ENCODE assay signal across 1 cellular context in the genomic region with DNA sequence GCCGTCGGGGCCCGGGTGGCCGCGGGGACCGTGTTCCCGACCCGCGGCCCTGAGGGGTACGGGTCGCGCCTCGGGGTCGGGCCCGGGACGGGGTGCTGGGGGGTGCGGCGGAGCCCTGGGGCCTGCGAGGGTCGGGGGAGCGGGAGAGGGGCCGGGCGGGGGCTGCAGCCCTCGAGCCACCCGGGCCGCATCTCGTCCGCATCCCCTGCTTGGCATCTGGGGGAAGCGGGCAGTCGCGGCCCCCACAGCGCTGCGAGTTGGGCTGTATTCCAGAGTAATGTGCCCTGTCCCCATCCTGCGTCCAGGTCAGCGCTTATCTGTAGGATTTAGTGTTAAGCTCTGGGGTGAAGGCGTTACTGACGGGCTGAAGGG.
TF ChIP-seq lines count a peak whose summit lies in the region.

No MANE protein-coding gene starts in this region.

TF ChIP-seq in GM23338, 12 proteins besides CTCF, POLR2A, EP300 and RAD21 (continued from another document):
- no peak for TF ChIP-seq ZNF462 (CRISPR knock-in tag; IDR thresholded peaks at IDR 0.05)
- no peak for TF ChIP-seq ETS1 (IDR thresholded peaks at IDR 0.05)
- no peak for TF ChIP-seq EZH2phosphoT487 (IDR thresholded peaks at IDR 0.05; ENCODE audit: unreplicated experiment)
- TF ChIP-seq ZNF114 (CRISPR knock-in tag; IDR thresholded peaks at IDR 0.05) = no peak
- TF ChIP-seq CREB1 (CRISPR knock-in tag; IDR thresholded peaks at IDR 0.05; ENCODE audit: low read depth) = no peak
- TF ChIP-seq EZH2 (IDR thresholded peaks at IDR 0.05; ENCODE audit: low read depth, unreplicated experiment) = no peak
